In the genomic region with DNA sequence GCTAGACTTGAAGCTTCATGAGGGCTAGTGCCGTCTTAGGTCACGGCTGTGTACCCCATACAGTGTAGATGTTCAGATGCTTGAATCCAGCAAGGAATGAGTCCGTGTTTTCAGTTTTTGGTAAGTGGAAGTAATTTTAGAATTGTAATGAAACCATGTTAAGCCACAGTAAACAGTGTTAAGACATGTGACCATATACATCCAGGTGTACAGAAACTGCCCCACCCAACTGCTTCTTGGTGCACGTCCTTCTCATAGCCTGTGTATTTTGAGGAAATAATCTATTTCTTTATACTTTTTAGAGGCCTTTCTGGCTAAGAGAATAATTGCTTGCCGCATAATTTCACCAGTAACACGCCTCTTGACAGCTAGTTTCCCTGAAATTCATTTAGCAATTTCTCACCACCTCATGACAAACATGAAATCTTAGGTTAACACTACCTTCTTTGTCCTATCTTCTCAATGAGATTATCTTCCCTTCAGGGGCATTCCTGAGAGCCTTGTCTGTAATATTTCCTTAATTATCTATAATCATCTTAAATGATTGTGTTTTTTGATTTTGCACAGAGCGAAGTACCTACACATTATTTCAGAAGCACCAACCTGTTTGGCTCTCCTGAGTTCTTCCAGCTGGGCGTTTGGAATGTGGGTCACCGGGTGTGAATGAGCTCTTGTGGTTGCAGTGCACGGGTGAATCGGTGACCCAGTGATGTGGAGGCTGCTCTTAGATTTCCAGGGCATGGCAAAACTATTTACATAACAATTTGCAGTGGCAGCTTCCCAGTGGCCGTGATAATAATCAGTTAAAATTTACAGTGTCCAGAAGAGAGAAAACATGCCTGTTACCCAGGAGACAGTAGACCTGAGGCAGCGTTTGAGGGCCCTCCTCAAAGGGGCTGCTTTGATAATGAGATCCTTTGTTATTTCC, we compare ENCODE assay signal across 8 cellular contexts. TPM values are rescaled to one million over a fixed set of nuclear protein-coding genes. Genes with fewer than 3 reads are reported as not detected.
A peak's percentile ranks its signal among the peaks of the same experiment; 100 is the strongest.
DNase-seq lines count a peak whose midpoint lies in the region; ATAC-seq and TF ChIP-seq lines count a peak whose summit lies in the region.

No MANE protein-coding gene starts in this region.

- ATAC-seq in GM19395 (IDR thresholded peaks at IDR 0.05; ENCODE audit: unreplicated experiment) (peak; percentile 56), HG03095 (IDR thresholded peaks at IDR 0.05; ENCODE audit: unreplicated experiment) (no peak)

- peak overlapping the region; percentile 74 for H3K9ac ChIP-seq in mammary epithelial cell (ENCODE audit: insufficient read depth, low read length)

- H3K79me2 ChIP-seq in mammary epithelial cell (ENCODE audit: insufficient read depth, low read length) = peaks cover 60% of the 10 kb centered on the region

- intact Hi-C loops in mammary epithelial cell (cut with micrococcal nuclease) = no loop called here

- peaks cover 52% of the 10 kb centered on the region for H3K4me1 ChIP-seq in mammary epithelial cell (ENCODE audit: insufficient read depth, low read length)

- peak overlapping the region; percentile 97 for H3K27ac ChIP-seq in mammary epithelial cell (ENCODE audit: insufficient read depth, low read depth, low read length)

- peak overlapping the region; percentile 82 for H3K4me2 ChIP-seq in mammary epithelial cell (ENCODE audit: insufficient read depth, low read depth, low read length)

- H3K27me3 ChIP-seq in mammary epithelial cell (ENCODE audit: insufficient read depth, low read length) = no peaks in the 10 kb centered on the region

- peak; percentile 33 for DNase-seq in NCI-H1417 treated with DMSO at 0.1 percent for 48 hours (lab: John Stamatoyannopoulos, UW)
- DNase-seq in mammary epithelial cell = peak; percentile 68
- DNase-seq in renal cortical epithelial cell (ENCODE audit: low read depth) = peak; percentile 64
- DNase-seq in epidermal melanocyte (ENCODE audit: insufficient read length, low spot score) = no peak
- no peak for DNase-seq in activated naive CD4-positive, alpha-beta T cell treated with anti-CD3 and anti-CD28 coated beads, Interleukin-2, amount 50 U/mL, for 16 hours
- DNase-seq in NCI-H1436 (lab: John Stamatoyannopoulos, UW) = no peak

- no peaks in the 10 kb centered on the region for H4K20me1 ChIP-seq in mammary epithelial cell (ENCODE audit: insufficient read depth, low read length)

- no peak overlapping the region for H3K4me3 ChIP-seq in mammary epithelial cell (replicated peaks in 1 of 3; ENCODE audit: insufficient read depth in 1 of 3, low read depth in 2 of 3, low read length in 3 of 3)

- TF ChIP-seq CTCF in mammary epithelial cell (conservative IDR thresholded peaks at IDR 0.05 in 1 of 2, IDR thresholded peaks at IDR 0.05 in 1 of 2; ENCODE audit: extremely low read depth in 1 of 2, insufficient read depth in 1 of 2, low read depth in 1 of 2, low read length in 2 of 2) = no peak

- no TSS peak for BruUV-seq in mammary epithelial cell (replicated peaks; lab: Mats Ljungman, UMichigan)

- dilution Hi-C loops in mammary epithelial cell (cut with HindIII; ENCODE audit: low sequenced_read_pairs) = no loop called here

- CTCF ChIA-PET in mammary epithelial cell (lab: Charles Lee; ENCODE audit: low non-redundant PET) = interaction anchor here (0.7 kb wide), 1 partner anchor 11 kb away, joined by 5 read pairs; no protein-coding TSS in a partner anchor

- no peaks in the 10 kb centered on the region for H3K9me3 ChIP-seq in mammary epithelial cell (replicated peaks; ENCODE audit: insufficient read depth, low read length)

- H2AFZ ChIP-seq in mammary epithelial cell (ENCODE audit: low read depth, low read length) = no peak overlapping the region

- in situ Hi-C loops in mammary epithelial cell (cut with MboI; ENCODE audit: low sequenced_read_pairs in 2 of 2) = no loop called here

- H3K36me3 ChIP-seq in mammary epithelial cell (ENCODE audit: insufficient read depth, low read length) = peaks cover 24% of the 10 kb centered on the region

- 27% methylated on average over 13 of the region's 13 CpGs for WGBS in mammary epithelial cell (ENCODE audit: low coverage, missing lambda C conversion rate)

RNA-seq across cellular contexts. Expression of a gene that starts 50.2 kb away (rescaled TPM):
- total RNA-seq in mammary epithelial cell (10 to 100 TPM; 13.3 to 17.2 TPM), renal cortical epithelial cell (9.6 and 31.4 TPM in 2 replicates)
- polyA plus RNA-seq in mammary epithelial cell = 6.7 TPM
- 9.5 TPM for polyA minus RNA-seq in mammary epithelial cell

Comparison
In these comparisons a context has a peak if more than half of its experiments do, and no peak if none do; other contexts are left out.
1. DNase-seq: peak in NCI-H1417 treated with DMSO at 0.1 percent for 48 hours (single experiment), mammary epithelial cell (single experiment) and renal cortical epithelial cell (single experiment); none in epidermal melanocyte (single experiment), activated naive CD4-positive, alpha-beta T cell treated with anti-CD3 and anti-CD28 coated beads, Interleukin-2, amount 50 U/mL, for 16 hours (single experiment) and NCI-H1436 (single experiment).